ENCODE assay signal across 25 cellular contexts in genomic region chr9:15959663-15960062, GRCh38.
"Had no signal": no experiment of that assay in that cellular context is flagged by ENCODE, and none has a peak within 500 bp of the region (broad histone marks: within the 10 kb centered on the region; RNA-seq: fewer than 3 reads in every experiment).

No MANE protein-coding gene starts in this region.

- DNase-seq: occipital lobe; ovary; posterior cingulate gyrus; psoas muscle; right cardiac atrium; right lobe of liver; sigmoid colon; small intestine; stimulated activated CD4-positive, alpha-beta T cell treated with anti-CD3 and anti-CD28 coated beads, Interleukin-15, amount 100 ng/mL, for 24 hours; stimulated activated CD4-positive, alpha-beta T cell treated with anti-CD3 and anti-CD28 coated beads, Interleukin-2, amount 100 ng/mL, for 24 hours; stimulated activated CD4-positive, alpha-beta T cell treated with anti-CD3 and anti-CD28 coated beads, Interleukin-2, amount 100 ng/mL, for 48 hours; stimulated activated CD4-positive, alpha-beta T cell treated with anti-CD3 and anti-CD28 coated beads, Interleukin-4, amount 100 ng/mL, for 24 hours; stimulated activated naive B cell treated with anti-CD40 and anti-IgM and Interleukin-4, amounts not matched to agents 10 μg/mL and 1 μg/mL and 100 μg/mL, for 72 hours; stimulated activated naive CD4-positive, alpha-beta T cell treated with Interleukin-2 at 50 U/mL for 16 hours; stomach; thyroid gland; trophoblast cell; upper lobe of left lung had no signal

- H3K9me3 ChIP-seq: ovary, psoas muscle, right lobe of liver, sigmoid colon, stomach, thoracic aorta, thyroid gland, tibial nerve, upper lobe of left lung, vagina had no signal

- H3K79me2 ChIP-seq: parathyroid adenoma had no signal

- H3K27ac ChIP-seq: neural progenitor cell, ovary, parathyroid adenoma, psoas muscle, right lobe of liver, sigmoid colon, stomach, thoracic aorta, thyroid gland, tibial nerve, upper lobe of left lung, vagina had no signal

- H3K36me3 ChIP-seq: neural progenitor cell, ovary, right lobe of liver, sigmoid colon, stomach, thoracic aorta, thyroid gland, tibial nerve, upper lobe of left lung, vagina had no signal

- ATAC-seq: natural killer cell treated with Interleukin-12 subunit alpha and Interleukin-12 subunit beta and Interleukin-15 and Interleukin-18, amount 100 ng/mL, for 72 hours; psoas muscle; right cardiac atrium; right lobe of liver; stimulated activated effector memory CD8-positive, alpha-beta T cell treated with anti-CD3 and anti-CD28 coated beads, Interleukin-12 subunit alpha, Interleukin-12 subunit beta, amount 100 ng/mL, for 72 hours; stimulated activated naive B cell treated with anti-CD40 and anti-IgM and Interleukin-4, amounts not matched to agents 10 μg/mL and 1 μg/mL and 100 μg/mL, for 72 hours had no signal

- H3K4me1 ChIP-seq: neural progenitor cell, parathyroid adenoma, psoas muscle, right lobe of liver, sigmoid colon, stomach, thyroid gland, upper lobe of left lung, vagina had no signal

- H3K4me2 ChIP-seq: neural progenitor cell had no signal

- H3K4me3 ChIP-seq: neural progenitor cell, ovary, psoas muscle, right lobe of liver, sigmoid colon, stomach, thoracic aorta, thyroid gland, tibial nerve, upper lobe of left lung, vagina had no signal

- H2AFZ ChIP-seq: neural progenitor cell, parathyroid adenoma had no signal

- H3K9ac ChIP-seq: neural progenitor cell, parathyroid adenoma had no signal

- H3K27me3 ChIP-seq: neural progenitor cell, ovary, right lobe of liver, sigmoid colon, stomach, thyroid gland, tibial nerve, upper lobe of left lung, vagina had no signal
